Comparison of ENCODE assay signal across 17 cellular contexts in the genomic region with DNA sequence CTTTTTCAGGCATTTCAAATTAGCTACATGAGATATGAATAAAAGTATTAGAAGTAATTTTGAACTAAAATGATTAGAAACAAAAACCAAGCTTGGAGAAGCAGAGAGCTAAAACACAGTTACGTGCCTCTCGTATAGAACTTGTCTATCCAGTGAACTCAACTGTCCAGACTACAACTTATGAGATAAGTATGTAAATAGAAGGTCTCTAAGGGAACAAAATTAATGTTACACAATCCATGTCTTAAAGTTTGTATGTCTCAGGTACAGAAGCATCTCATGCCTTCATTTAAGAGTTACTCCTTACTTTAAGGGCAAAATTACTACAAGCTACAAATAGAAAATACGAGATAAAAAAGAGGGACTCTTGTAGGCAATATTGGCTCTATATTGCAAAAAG.
DNase-seq lines count a peak whose midpoint lies in the region; ATAC-seq, FAIRE-seq and TF ChIP-seq lines count a peak whose summit lies in the region.
"Had no signal": no experiment of that assay in that cellular context is flagged by ENCODE, and none has a peak within 500 bp of the region (broad histone marks: within the 10 kb centered on the region; RNA-seq: fewer than 3 reads in every experiment).

No MANE protein-coding gene starts in this region.

- no peaks in the 10 kb centered on the region for H3K79me2 ChIP-seq in GM12878 (ENCODE audit: control insufficient read depth, insufficient read depth, low read length)

- H3K9ac ChIP-seq in GM12878 (ENCODE audit: control insufficient read depth, insufficient read depth, low read length), result no peak overlapping the region

- H4K20me1 ChIP-seq in GM12878 (ENCODE audit: control insufficient read depth, insufficient read depth), result no peaks in the 10 kb centered on the region

- no peak overlapping the region for H3K27ac Mint-ChIP-seq in activated naive CD8-positive, alpha-beta T cell treated with anti-CD3 and anti-CD28 coated beads for 36 hours
- H3K27ac Mint-ChIP-seq: CD4-positive, CD25-positive, alpha-beta regulatory T cell had no signal

- H2AFZ ChIP-seq in GM12878 (ENCODE audit: control insufficient read depth, low read depth, low read length), result peak overlapping the region; percentile 20; the same call in 1 of the 2 replicates

- no peaks in the 10 kb centered on the region for H3K4me1 Mint-ChIP-seq in activated naive CD8-positive, alpha-beta T cell treated with anti-CD3 and anti-CD28 coated beads for 36 hours
- H3K4me1 Mint-ChIP-seq: CD4-positive, CD25-positive, alpha-beta regulatory T cell; H9 had no signal

- ATAC-seq in GM12878 (no peak), left lung (peak; percentile 84), omental fat pad (ENCODE audit: low FRiP score) (no peak)

- no peak overlapping the region for H3K4me3 Mint-ChIP-seq in activated naive CD8-positive, alpha-beta T cell treated with anti-CD3 and anti-CD28 coated beads for 36 hours
- H3K4me3 Mint-ChIP-seq: CD4-positive, CD25-positive, alpha-beta regulatory T cell; H9 had no signal

- H3K4me1 ChIP-seq in GM12878 (ENCODE audit: control insufficient read depth, insufficient read depth, low read length) (no peaks in the 10 kb centered on the region), left lung (no peaks in the 10 kb centered on the region)
- H3K4me1 ChIP-seq: BE2C had no signal

- TF ChIP-seq EP300 in GM12878 (IDR thresholded peaks at IDR 0.05; ENCODE audit: borderline replicate concordance in 1 of 2, control insufficient read depth in 1 of 2, low read depth in 2 of 2, low read length in 2 of 2), result no peak

- DNase-seq in GM12878 (ENCODE audit: low read depth, low spot score) (no peak), epithelial cell of esophagus (ENCODE audit: low read depth) (peak; percentile 76), left lung (no peak), omental fat pad (ENCODE audit: low spot score) (no peak), SKM-1 treated with dmso at 0.1 percent for 144 hours (lab: John Stamatoyannopoulos, UW; ENCODE audit: unreplicated experiment) (no peak), GM19238 (ENCODE audit: insufficient read length, low spot score) (no peak)
- no peak for DNase-seq in activated naive CD8-positive, alpha-beta T cell treated with anti-CD3 and anti-CD28 coated beads for 36 hours
- DNase-seq: ACHN; BE2C; C1 segment of cervical spinal cord; CD4-positive, CD25-positive, alpha-beta regulatory T cell; DMS153; DMS79; GDM1; H9 had no signal

- POLR2A ChIA-PET in GM12878 (lab: Charles Lee), result no interaction called here

- H3K36me3 ChIP-seq in GM12878 (ENCODE audit: control insufficient read depth in 2 of 2, insufficient read depth in 2 of 2, low read length in 1 of 2) (no peaks in the 10 kb centered on the region), left lung (no peaks in the 10 kb centered on the region)
- H3K36me3 ChIP-seq: BE2C had no signal

- no peak overlapping the region for H3K27ac ChIP-seq in GM12878 (ENCODE audit: control insufficient read depth, insufficient read depth)
- H3K27ac ChIP-seq in left lung, result no peak overlapping the region

- CTCF ChIA-PET in GM12878 (lab: Yijun Ruan, JAX), result no interaction called here

- in situ Hi-C loops in GM12878 (cut with MboI), result no loop called here

- no peak for TF ChIP-seq POLR2A in GM12878 (IDR thresholded peaks at IDR 0.05; ENCODE audit: low read depth, low read length)

- H3K27me3 Mint-ChIP-seq in activated naive CD8-positive, alpha-beta T cell treated with anti-CD3 and anti-CD28 coated beads for 36 hours, result no peaks in the 10 kb centered on the region
- H3K27me3 Mint-ChIP-seq: CD4-positive, CD25-positive, alpha-beta regulatory T cell had no signal

- no peak for TF ChIP-seq RAD21 in GM12878 (IDR thresholded peaks at IDR 0.05; ENCODE audit: insufficient read depth, low read depth, low read length)

- peaks cover 7% of the 10 kb centered on the region for H3K9me3 Mint-ChIP-seq in activated naive CD8-positive, alpha-beta T cell treated with anti-CD3 and anti-CD28 coated beads for 36 hours

- H3K4me3 ChIP-seq in GM12878 (no peak overlapping the region), epithelial cell of esophagus (ENCODE audit: low read length) (no peak overlapping the region), left lung (no peak overlapping the region)

- no peaks in the 10 kb centered on the region for H3K36me3 Mint-ChIP-seq in activated naive CD8-positive, alpha-beta T cell treated with anti-CD3 and anti-CD28 coated beads for 36 hours
- H3K36me3 Mint-ChIP-seq: CD4-positive, CD25-positive, alpha-beta regulatory T cell had no signal

- H3K9me3 ChIP-seq in GM12878 (replicated peaks; ENCODE audit: control insufficient read depth, insufficient read depth, low read length), result no peaks in the 10 kb centered on the region
- H3K9me3 ChIP-seq in left lung, result peaks cover 0 to 13% of the 10 kb centered on the region in 2 donors
- H3K9me3 ChIP-seq: BE2C had no signal

- RAD21 ChIA-PET in GM12878 (lab: Charles Lee; ENCODE audit: unreplicated experiment), result no interaction called here

- TF ChIP-seq CTCF in GM12878 (IDR thresholded peaks at IDR 0.05 in 2 of 3, conservative IDR thresholded peaks at IDR 0.05 in 1 of 3; ENCODE audit: control insufficient read depth in 2 of 3, extremely low read depth in 1 of 3, insufficient read depth in 1 of 3, low read depth in 3 of 3, low read length in 3 of 3) (no peak), epithelial cell of esophagus (IDR thresholded peaks at IDR 0.05; ENCODE audit: insufficient read depth, low read depth, low read length, missing control alignments) (no peak), left lung (IDR thresholded peaks at IDR 0.05) (no peak), omental fat pad (IDR thresholded peaks at IDR 0.05) (no peak)

- BruUV-seq in GM12878 (replicated peaks; lab: Mats Ljungman, UMichigan), result no TSS peak

- intact Hi-C loops in GM12878 (cut with micrococcal nuclease; ENCODE audit: unreplicated experiment), result no loop called here
- intact Hi-C loops in left lung (cut with DNase I), result no loop called here

- FAIRE-seq in GM12878 (lab: Jason Lieb, UNC), result no peak
- FAIRE-seq: GM19239, H1 had no signal

- H3K4me2 ChIP-seq in GM12878 (ENCODE audit: control insufficient read depth, insufficient read depth), result no peak overlapping the region

- WGBS in GM12878 (ENCODE audit: insufficient coverage, insufficient replicate concordance, low lambda C conversion rate, missing lambda C conversion rate), result 72% methylated on average over 3 of the region's 3 CpGs

- H3K27me3 ChIP-seq in GM12878 (replicated peaks in 1 of 2; ENCODE audit: control insufficient read depth in 2 of 2, insufficient read depth in 2 of 2, low read length in 1 of 2) (no peaks in the 10 kb centered on the region), left lung (no peaks in the 10 kb centered on the region)

- SMC1A ChIA-PET in GM12878 (lab: Charles Lee; ENCODE audit: uncharacterized antibody, unreplicated experiment), result no interaction called here

TF ChIP-seq in GM12878, 131 proteins besides CTCF, POLR2A, EP300 and RAD21 (continues in another document):
- TF ChIP-seq, protein P1, sequence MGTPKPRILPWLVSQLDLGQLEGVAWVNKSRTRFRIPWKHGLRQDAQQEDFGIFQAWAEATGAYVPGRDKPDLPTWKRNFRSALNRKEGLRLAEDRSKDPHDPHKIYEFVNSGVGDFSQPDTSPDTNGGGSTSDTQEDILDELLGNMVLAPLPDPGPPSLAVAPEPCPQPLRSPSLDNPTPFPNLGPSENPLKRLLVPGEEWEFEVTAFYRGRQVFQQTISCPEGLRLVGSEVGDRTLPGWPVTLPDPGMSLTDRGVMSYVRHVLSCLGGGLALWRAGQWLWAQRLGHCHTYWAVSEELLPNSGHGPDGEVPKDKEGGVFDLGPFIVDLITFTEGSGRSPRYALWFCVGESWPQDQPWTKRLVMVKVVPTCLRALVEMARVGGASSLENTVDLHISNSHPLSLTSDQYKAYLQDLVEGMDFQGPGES (IDR thresholded peaks at IDR 0.05), result no peak
- no peak for TF ChIP-seq HCFC1 (IDR thresholded peaks at IDR 0.05; ENCODE audit: low read length)
- no peak for TF ChIP-seq RELA (IDR thresholded peaks at IDR 0.05; ENCODE audit: borderline replicate concordance, partially characterized antibody)
- no peak for TF ChIP-seq SMAD1 (IDR thresholded peaks at IDR 0.05; ENCODE audit: low read depth, partially characterized antibody)
- TF ChIP-seq, protein P2, sequence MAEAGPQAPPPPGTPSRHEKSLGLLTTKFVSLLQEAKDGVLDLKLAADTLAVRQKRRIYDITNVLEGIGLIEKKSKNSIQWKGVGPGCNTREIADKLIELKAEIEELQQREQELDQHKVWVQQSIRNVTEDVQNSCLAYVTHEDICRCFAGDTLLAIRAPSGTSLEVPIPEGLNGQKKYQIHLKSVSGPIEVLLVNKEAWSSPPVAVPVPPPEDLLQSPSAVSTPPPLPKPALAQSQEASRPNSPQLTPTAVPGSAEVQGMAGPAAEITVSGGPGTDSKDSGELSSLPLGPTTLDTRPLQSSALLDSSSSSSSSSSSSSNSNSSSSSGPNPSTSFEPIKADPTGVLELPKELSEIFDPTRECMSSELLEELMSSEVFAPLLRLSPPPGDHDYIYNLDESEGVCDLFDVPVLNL (IDR thresholded peaks at IDR 0.05; ENCODE audit: low read depth, low read length), result no peak
- TF ChIP-seq, protein P3, sequence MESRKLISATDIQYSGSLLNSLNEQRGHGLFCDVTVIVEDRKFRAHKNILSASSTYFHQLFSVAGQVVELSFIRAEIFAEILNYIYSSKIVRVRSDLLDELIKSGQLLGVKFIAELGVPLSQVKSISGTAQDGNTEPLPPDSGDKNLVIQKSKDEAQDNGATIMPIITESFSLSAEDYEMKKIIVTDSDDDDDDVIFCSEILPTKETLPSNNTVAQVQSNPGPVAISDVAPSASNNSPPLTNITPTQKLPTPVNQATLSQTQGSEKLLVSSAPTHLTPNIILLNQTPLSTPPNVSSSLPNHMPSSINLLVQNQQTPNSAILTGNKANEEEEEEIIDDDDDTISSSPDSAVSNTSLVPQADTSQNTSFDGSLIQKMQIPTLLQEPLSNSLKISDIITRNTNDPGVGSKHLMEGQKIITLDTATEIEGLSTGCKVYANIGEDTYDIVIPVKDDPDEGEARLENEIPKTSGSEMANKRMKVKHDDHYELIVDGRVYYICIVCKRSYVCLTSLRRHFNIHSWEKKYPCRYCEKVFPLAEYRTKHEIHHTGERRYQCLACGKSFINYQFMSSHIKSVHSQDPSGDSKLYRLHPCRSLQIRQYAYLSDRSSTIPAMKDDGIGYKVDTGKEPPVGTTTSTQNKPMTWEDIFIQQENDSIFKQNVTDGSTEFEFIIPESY (IDR thresholded peaks at IDR 0.05), result no peak
